In genomic region chr3:161455962-161456361, GRCh38 we compare ENCODE assay signal across 11 cellular contexts. TPM values are rescaled to one million over a fixed set of nuclear protein-coding genes. Genes with fewer than 3 reads are reported as not detected.
"Had no signal": no experiment of that assay in that cellular context is flagged by ENCODE, and none has a peak within 500 bp of the region (broad histone marks: within the 10 kb centered on the region; RNA-seq: fewer than 3 reads in every experiment).

No MANE protein-coding gene starts in this region.

- H3K4me1 ChIP-seq: HAP-1 had no signal

- H3K9me3 ChIP-seq: HAP-1 had no signal

- H3K4me2 ChIP-seq: GM23338 had no signal

- H3K9ac ChIP-seq: GM23248 had no signal

- H3K27ac ChIP-seq: GM23248 had no signal

- DNase-seq: GM23248, GOT3, H7, H9, HCEC 1CT, HFFc6 had no signal

- ATAC-seq: GM23338, HCT116 had no signal

- H3K4me3 ChIP-seq: GM23248, GM23338, HAP-1 had no signal

- H2AFZ ChIP-seq: GM23248, GM23338 had no signal

- H3K36me3 ChIP-seq: HAP-1 had no signal

RNA-seq across cellular contexts. Expression of gene OTOL1, which starts 40.6 kb away (rescaled TPM):
- total RNA-seq: GM23248, GM23338, H1, H4, H7, H9, HFFc6 had no signal
- polyA plus RNA-seq: GM23248, GM23338, H1 had no signal
